Comparison of ENCODE assay signal across 8 cellular contexts in genomic region chr12:6567112-6567680, GRCh38. TPM values are rescaled to one million over a fixed set of nuclear protein-coding genes. Genes with fewer than 3 reads are reported as not detected.
DNase-seq lines count a peak whose midpoint lies in the region; ATAC-seq and TF ChIP-seq lines count a peak whose summit lies in the region.

No MANE protein-coding gene starts in this region.

- H3K36me3 ChIP-seq in CD4-positive, alpha-beta memory T cell (ENCODE audit: insufficient read depth, low read length) = peaks cover 37% of the 10 kb centered on the region
- H3K36me3 ChIP-seq in neural cell (ENCODE audit: insufficient read depth, low read length) = no peaks in the 10 kb centered on the region

- peaks cover 39 to 67% of the 10 kb centered on the region in 2 donors for H3K36me3 Mint-ChIP-seq in CD4-positive, alpha-beta memory T cell
- H3K36me3 Mint-ChIP-seq in dendritic cell treated with granulocyte-macrophage colony-stimulating factor and Interleukin-4, amounts not matched to agents 40 ng/mL and 50 ng/mL, for 4 days (ENCODE audit: low read depth) = peaks cover 95% of the 10 kb centered on the region

- TF ChIP-seq EP300 in neural cell (conservative IDR thresholded peaks at IDR 0.05; ENCODE audit: poor library complexity, severe bottlenecking) = no peak

- no peaks in the 10 kb centered on the region for H3K27me3 Mint-ChIP-seq in CD4-positive, alpha-beta memory T cell
- H3K27me3 Mint-ChIP-seq in dendritic cell treated with granulocyte-macrophage colony-stimulating factor and Interleukin-4, amounts not matched to agents 40 ng/mL and 50 ng/mL, for 4 days = no peaks in the 10 kb centered on the region

- peak overlapping the region; percentile 63 for H3K9ac ChIP-seq in neural cell (ENCODE audit: low read length)

- H3K4me1 ChIP-seq in CD4-positive, alpha-beta memory T cell (ENCODE audit: insufficient read depth, low read length) = peaks cover 50% of the 10 kb centered on the region

- H3K4me3 Mint-ChIP-seq in CD4-positive, alpha-beta memory T cell = peak overlapping the region; percentile 99 to 100 (median 100)
- peak overlapping the region; percentile 95 for H3K4me3 Mint-ChIP-seq in dendritic cell treated with granulocyte-macrophage colony-stimulating factor and Interleukin-4, amounts not matched to agents 40 ng/mL and 50 ng/mL, for 4 days

- H3K4me3 ChIP-seq in CD4-positive, alpha-beta memory T cell (ENCODE audit: low read length in 2 of 2) = peak overlapping the region; percentile 64 to 83
- H3K4me3 ChIP-seq in neural cell (ENCODE audit: low read length) = peak overlapping the region; percentile 76

- CTCF ChIA-PET in CD4-positive, alpha-beta memory T cell (lab: Charles Lee; ENCODE audit: partially characterized antibody) = interaction anchor here (1.2 to 2.0 kb wide), 4 partner anchors 14 to 101 kb away, joined by 3 to 5 read pairs (median 4); no protein-coding TSS in a partner anchor

- peaks cover 7% of the 10 kb centered on the region for H3K79me2 ChIP-seq in neural cell (replicated peaks; ENCODE audit: insufficient read depth, low read length)

- peaks cover 22 to 63% (median 45%) of the 10 kb centered on the region in 4 donors for H3K4me1 Mint-ChIP-seq in CD4-positive, alpha-beta memory T cell
- H3K4me1 Mint-ChIP-seq in dendritic cell treated with granulocyte-macrophage colony-stimulating factor and Interleukin-4, amounts not matched to agents 40 ng/mL and 50 ng/mL, for 4 days (ENCODE audit: low read depth) = peaks cover 55% of the 10 kb centered on the region

- no peaks in the 10 kb centered on the region for H3K27me3 ChIP-seq in CD4-positive, alpha-beta memory T cell (ENCODE audit: insufficient read depth, low read length)
- H3K27me3 ChIP-seq in neural cell (ENCODE audit: insufficient read depth, low read depth, low read length) = no peaks in the 10 kb centered on the region

- no peak for TF ChIP-seq RAD21 in neural cell (conservative IDR thresholded peaks at IDR 0.05)

- no peak overlapping the region for H2AFZ ChIP-seq in neural cell (ENCODE audit: low read depth, low read length)

- no peaks in the 10 kb centered on the region for H3K9me3 ChIP-seq in CD4-positive, alpha-beta memory T cell (ENCODE audit: control insufficient read depth in 1 of 2, low read length in 2 of 2)
- H3K9me3 ChIP-seq in neural cell (ENCODE audit: low read length) = no peaks in the 10 kb centered on the region

- POLR2A ChIA-PET in CD4-positive, alpha-beta memory T cell (lab: Charles Lee; ENCODE audit: partially characterized antibody) = interaction anchor here (1.6 to 4.8 kb wide), 9 partner anchors 12 to 185 kb away, joined by 4 to 40 read pairs (median 9); partner anchors contain the start of genes GAPDH, IFFO1, MLF2 and VAMP1

- no peak for DNase-seq in CD4-positive, alpha-beta memory T cell
- DNase-seq in MV-4-11 (lab: John Stamatoyannopoulos, UW) (peak; percentile 22), HuH-7.5 (ENCODE audit: low spot score) (no peak), G401 (ENCODE audit: low spot score) (no peak)

- intact Hi-C loops in CD4-positive, alpha-beta memory T cell (cut with micrococcal nuclease) = loop anchor here (5.0 to 10.0 kb wide), 2 partner anchors 95 to 258 kb away; partner anchors contain the start of genes GPR162, ING4 and P3H3
- intact Hi-C loops in dendritic cell treated with granulocyte-macrophage colony-stimulating factor and Interleukin-4, amounts not matched to agents 40 ng/mL and 50 ng/mL, for 4 days (cut with micrococcal nuclease) = no loop called here

- H3K4me2 ChIP-seq in neural cell (ENCODE audit: low read length) = peak overlapping the region; percentile 69

- peak overlapping the region; percentile 98 to 100 (median 99) for H3K27ac Mint-ChIP-seq in CD4-positive, alpha-beta memory T cell
- peak overlapping the region; percentile 90 for H3K27ac Mint-ChIP-seq in dendritic cell treated with granulocyte-macrophage colony-stimulating factor and Interleukin-4, amounts not matched to agents 40 ng/mL and 50 ng/mL, for 4 days

- no peak for TF ChIP-seq CTCF in neural cell (IDR thresholded peaks at IDR 0.05; ENCODE audit: poor library complexity, severe bottlenecking)

- no peaks in the 10 kb centered on the region for H3K9me3 Mint-ChIP-seq in CD4-positive, alpha-beta memory T cell
- H3K9me3 Mint-ChIP-seq in dendritic cell treated with granulocyte-macrophage colony-stimulating factor and Interleukin-4, amounts not matched to agents 40 ng/mL and 50 ng/mL, for 4 days = no peaks in the 10 kb centered on the region

- ATAC-seq in GM21723 (IDR thresholded peaks at IDR 0.05; ENCODE audit: unreplicated experiment) = no peak
- no peak for ATAC-seq in HG03460 (IDR thresholded peaks at IDR 0.05; ENCODE audit: unreplicated experiment)

- H3F3A ChIP-seq in neural cell (ENCODE audit: insufficient read depth, low read length, poor library complexity, severe bottlenecking) = no peaks in the 10 kb centered on the region

- peak overlapping the region; percentile 85 for H3K27ac ChIP-seq in CD4-positive, alpha-beta memory T cell (ENCODE audit: low read depth, low read length)
- no peak overlapping the region for H3K27ac ChIP-seq in neural cell (ENCODE audit: low read length)

- no peaks in the 10 kb centered on the region for H3K9me2 ChIP-seq in neural cell (ENCODE audit: insufficient read depth, low read length)

- in situ Hi-C loops in G401 (cut with HindIII; ENCODE audit: low sequenced_read_pairs) = no loop called here

- no peaks in the 10 kb centered on the region for H4K20me1 ChIP-seq in neural cell (ENCODE audit: insufficient read depth)

TF ChIP-seq in neural cell, 6 proteins besides CTCF, POLR2A, EP300 and RAD21:
- no peak for TF ChIP-seq MXI1 (conservative IDR thresholded peaks at IDR 0.05; ENCODE audit: poor library complexity, severe bottlenecking)
- no peak for TF ChIP-seq SMC3 (conservative IDR thresholded peaks at IDR 0.05; ENCODE audit: poor library complexity)
- TF ChIP-seq TAF1 (IDR thresholded peaks at IDR 0.05; ENCODE audit: low read depth) = no peak
- TF ChIP-seq EZH2 (IDR thresholded peaks at IDR 0.05; ENCODE audit: borderline replicate concordance, insufficient read depth, low read length, poor library complexity, severe bottlenecking) = no peak
- no peak for TF ChIP-seq REST (IDR thresholded peaks at IDR 0.05; ENCODE audit: borderline replicate concordance)
- TF ChIP-seq POLR2AphosphoS5 (IDR thresholded peaks at IDR 0.05) = no peak

RNA-seq across cellular contexts. Expression of gene NOP2, which starts 0.9 kb away (rescaled TPM):
- 10 to 100 TPM; 87.6 to 87.7 TPM for total RNA-seq in CD4-positive, alpha-beta memory T cell
- polyA plus RNA-seq in CD4-positive, alpha-beta memory T cell = 10 to 100 TPM; 15.5 to 43.2 TPM
- 30.7 and 38.8 TPM in 2 replicates for polyA plus RNA-seq in neural cell
- 23.9 and 29.6 TPM in 2 replicates for polyA minus RNA-seq in neural cell
- 45.5 and 70.7 TPM in 2 replicates for total RNA-seq in G401 (2014; rRNA removed; shearing (Covaris generic))

RNA-seq across cellular contexts. Expression of gene IFFO1, which starts 11.4 kb away (rescaled TPM):
- total RNA-seq in CD4-positive, alpha-beta memory T cell = 10 to 100 TPM; 58.7 to 60.4 TPM
- 10 to 100 TPM in 1 of 2 donors, 1 to 10 TPM in 1; 3.7 to 12.5 TPM for polyA plus RNA-seq in CD4-positive, alpha-beta memory T cell
- 12.0 and 16.9 TPM in 2 replicates for polyA plus RNA-seq in neural cell
- 10.0 and 13.6 TPM in 2 replicates for polyA minus RNA-seq in neural cell
- 11.7 and 13.2 TPM in 2 replicates for total RNA-seq in G401 (2014; rRNA removed; shearing (Covaris generic))

RNA-seq across cellular contexts. Expression of gene GAPDH, which starts 32.9 kb away (rescaled TPM):
- 100 to 1,000 TPM; 474 to 495 TPM for total RNA-seq in CD4-positive, alpha-beta memory T cell
- 1,000 to 10,000 TPM; 1,831 to 2,185 TPM for polyA plus RNA-seq in CD4-positive, alpha-beta memory T cell
- 1,673 and 1,838 TPM in 2 replicates for polyA plus RNA-seq in neural cell
- polyA minus RNA-seq in neural cell = 1,612 and 1,879 TPM in 2 replicates
- total RNA-seq in G401 (2014; rRNA removed; shearing (Covaris generic)) = 3,766 and 4,312 TPM in 2 replicates

RNA-seq across cellular contexts. Expression of gene CHD4, which starts 40.0 kb away (rescaled TPM):
- 100 to 1,000 TPM; 246 to 255 TPM for total RNA-seq in CD4-positive, alpha-beta memory T cell
- polyA plus RNA-seq in CD4-positive, alpha-beta memory T cell = 10 to 100 TPM; 13.3 to 64.6 TPM
- 146 and 173 TPM in 2 replicates for polyA plus RNA-seq in neural cell
- polyA minus RNA-seq in neural cell = 335 TPM in 2 replicates
- 374 and 375 TPM in 2 replicates for total RNA-seq in G401 (2014; rRNA removed; shearing (Covaris generic))
